ENCODE assay signal across 15 cellular contexts in the genomic region with DNA sequence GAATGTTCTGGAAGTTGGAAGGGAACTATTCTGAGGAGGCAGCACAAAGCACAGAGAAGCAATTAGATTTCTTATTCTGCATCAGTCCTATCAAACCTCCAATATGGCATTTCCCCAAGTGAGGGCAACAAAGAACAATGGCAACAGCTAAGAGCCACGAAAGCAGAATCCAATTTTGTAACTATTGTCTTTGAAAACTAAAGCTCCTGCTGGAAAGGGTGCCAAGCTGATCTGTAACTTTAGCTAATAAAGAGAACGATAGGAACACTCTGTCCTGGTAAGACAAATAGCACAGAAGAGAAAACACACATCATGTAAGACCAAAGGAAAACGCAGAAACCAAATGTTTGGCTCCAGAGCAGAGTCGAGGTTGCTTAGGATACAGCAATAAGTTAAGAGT.
DNase-seq lines count a peak whose midpoint lies in the region; ATAC-seq and TF ChIP-seq lines count a peak whose summit lies in the region.
"Had no signal": no experiment of that assay in that cellular context is flagged by ENCODE, and none has a peak within 500 bp of the region (broad histone marks: within the 10 kb centered on the region; RNA-seq: fewer than 3 reads in every experiment).

No MANE protein-coding gene starts in this region.

- H3K36me3 Mint-ChIP-seq in dendritic cell treated with granulocyte-macrophage colony-stimulating factor and Interleukin-4, amounts not matched to agents 40 ng/mL and 50 ng/mL, for 4 days (ENCODE audit: low read depth), result peaks cover 10% of the 10 kb centered on the region
- H3K36me3 Mint-ChIP-seq in stimulated activated effector memory CD8-positive, alpha-beta T cell treated with anti-CD3 and anti-CD28 coated beads, Interleukin-12 subunit alpha, Interleukin-12 subunit beta, amount 100 ng/mL, for 72 hours, result no peaks in the 10 kb centered on the region

- H3K27ac ChIP-seq in WERI-Rb-1 (peak overlapping the region; percentile 12), temporal lobe (ENCODE audit: low read depth, low read length) (peak overlapping the region; percentile 40)
- H3K27ac ChIP-seq: BLaER1 treated with 17β-estradiol and CSF1 and Interleukin-3, amounts not matched to agents 10 nM and 100 nM had no signal

- no peaks in the 10 kb centered on the region for H3K36me3 ChIP-seq in WERI-Rb-1

- intact Hi-C loops in dendritic cell treated with granulocyte-macrophage colony-stimulating factor and Interleukin-4, amounts not matched to agents 40 ng/mL and 50 ng/mL, for 4 days (cut with micrococcal nuclease), result no loop called here

- no peak overlapping the region for H3K4me3 ChIP-seq in WERI-Rb-1 (ENCODE audit: low read depth, low read length)
- H3K4me3 ChIP-seq: BLaER1 treated with 17β-estradiol and CSF1 and Interleukin-3, amounts not matched to agents 10 nM and 100 nM had no signal

- TF ChIP-seq CTCF in WERI-Rb-1 (IDR thresholded peaks at IDR 0.05; ENCODE audit: low read depth, low read length), result no peak

- no peaks in the 10 kb centered on the region for H3K27me3 Mint-ChIP-seq in dendritic cell treated with granulocyte-macrophage colony-stimulating factor and Interleukin-4, amounts not matched to agents 40 ng/mL and 50 ng/mL, for 4 days

- no peaks in the 10 kb centered on the region for H3K9me3 ChIP-seq in WERI-Rb-1 (ENCODE audit: severe bottlenecking)

- H3K27me3 ChIP-seq in WERI-Rb-1 (ENCODE audit: insufficient read depth, low read depth, severe bottlenecking), result no peaks in the 10 kb centered on the region
- H3K27me3 ChIP-seq: BLaER1 treated with 17β-estradiol and CSF1 and Interleukin-3, amounts not matched to agents 10 nM and 100 nM had no signal

- no peak for ATAC-seq in GM18861 (IDR thresholded peaks at IDR 0.05; ENCODE audit: unreplicated experiment)
- ATAC-seq in stimulated activated effector memory CD8-positive, alpha-beta T cell treated with anti-CD3 and anti-CD28 coated beads, Interleukin-12 subunit alpha, Interleukin-12 subunit beta, amount 100 ng/mL, for 72 hours, result no peak

- DNase-seq in WERI-Rb-1 (no peak), midbrain (lab: John Stamatoyannopoulos, UW) (peak; percentile 68), activated T-cell treated with anti-CD3 and anti-CD28 coated beads for 4 hours (no peak)
- no peak for DNase-seq in stimulated activated effector memory CD8-positive, alpha-beta T cell treated with anti-CD3 and anti-CD28 coated beads, Interleukin-12 subunit alpha, Interleukin-12 subunit beta, amount 100 ng/mL, for 72 hours (ENCODE audit: low spot score in 2 of 2)
- DNase-seq: COR-L47, DMS53, HCEC 1CT, NCI-H1436, NCI-H2081, NCI-H2227 treated with DMSO at 0.1 percent for 48 hours, NCI-H526 treated with DMSO at 0.1 percent for 48 hours had no signal

- peaks cover 29% of the 10 kb centered on the region for H3K4me1 Mint-ChIP-seq in dendritic cell treated with granulocyte-macrophage colony-stimulating factor and Interleukin-4, amounts not matched to agents 40 ng/mL and 50 ng/mL, for 4 days (ENCODE audit: low read depth)
- peaks cover 29% of the 10 kb centered on the region for H3K4me1 Mint-ChIP-seq in stimulated activated effector memory CD8-positive, alpha-beta T cell treated with anti-CD3 and anti-CD28 coated beads, Interleukin-12 subunit alpha, Interleukin-12 subunit beta, amount 100 ng/mL, for 72 hours

- H3K4me3 Mint-ChIP-seq in dendritic cell treated with granulocyte-macrophage colony-stimulating factor and Interleukin-4, amounts not matched to agents 40 ng/mL and 50 ng/mL, for 4 days, result no peak overlapping the region
- no peak overlapping the region for H3K4me3 Mint-ChIP-seq in stimulated activated effector memory CD8-positive, alpha-beta T cell treated with anti-CD3 and anti-CD28 coated beads, Interleukin-12 subunit alpha, Interleukin-12 subunit beta, amount 100 ng/mL, for 72 hours

- H3K9me3 Mint-ChIP-seq in dendritic cell treated with granulocyte-macrophage colony-stimulating factor and Interleukin-4, amounts not matched to agents 40 ng/mL and 50 ng/mL, for 4 days, result peaks cover 13% of the 10 kb centered on the region
- H3K9me3 Mint-ChIP-seq in stimulated activated effector memory CD8-positive, alpha-beta T cell treated with anti-CD3 and anti-CD28 coated beads, Interleukin-12 subunit alpha, Interleukin-12 subunit beta, amount 100 ng/mL, for 72 hours, result peaks cover 10% of the 10 kb centered on the region

- H3K27ac Mint-ChIP-seq in dendritic cell treated with granulocyte-macrophage colony-stimulating factor and Interleukin-4, amounts not matched to agents 40 ng/mL and 50 ng/mL, for 4 days, result peak overlapping the region; percentile 41
- H3K27ac Mint-ChIP-seq in stimulated activated effector memory CD8-positive, alpha-beta T cell treated with anti-CD3 and anti-CD28 coated beads, Interleukin-12 subunit alpha, Interleukin-12 subunit beta, amount 100 ng/mL, for 72 hours, result no peak overlapping the region
